ENCODE assay signal across 21 cellular contexts in the genomic region with DNA sequence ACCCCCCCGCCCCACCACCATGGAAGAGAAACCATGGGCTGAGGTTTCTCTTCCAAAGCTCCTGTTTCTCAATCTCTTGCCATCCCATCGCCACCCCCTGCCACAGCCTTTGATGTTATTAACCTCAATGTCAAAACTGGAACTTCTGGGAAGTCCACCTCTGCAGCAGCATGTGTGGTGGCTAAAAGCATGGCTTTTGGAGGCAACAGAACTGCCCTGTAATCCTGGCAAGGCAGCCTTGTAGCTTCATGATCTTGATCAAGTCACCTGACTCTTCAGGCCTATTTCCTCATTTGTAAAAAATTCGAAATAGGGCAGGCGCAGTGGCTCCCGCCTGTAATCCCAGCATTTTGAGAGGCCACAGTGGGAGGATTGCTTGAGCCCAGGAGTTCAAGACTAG.
"Had no signal": no experiment of that assay in that cellular context is flagged by ENCODE, and none has a peak within 500 bp of the region (broad histone marks: within the 10 kb centered on the region; RNA-seq: fewer than 3 reads in every experiment).

No MANE protein-coding gene starts in this region.

- H3K27ac Mint-ChIP-seq: T-helper 2 cell treated with Interferon-gamma antibody and Interleukin-4, amounts not matched to agents 5 μg/mL and 100 μg/mL, for 36 hours had no signal

- H3K27me3 ChIP-seq: brain microvascular endothelial cell, heart left ventricle had no signal

- H3K9me3 ChIP-seq: gastroesophageal sphincter, heart left ventricle, tibial artery had no signal

- H3K27ac ChIP-seq: brain microvascular endothelial cell, gastroesophageal sphincter, heart left ventricle, tibial artery had no signal

- H3K4me3 Mint-ChIP-seq: T-helper 2 cell treated with Interferon-gamma antibody and Interleukin-4, amounts not matched to agents 5 μg/mL and 100 μg/mL, for 36 hours had no signal

- H3K4me3 ChIP-seq: gastroesophageal sphincter, heart left ventricle, tibial artery had no signal

- DNase-seq: activated CD4-positive, alpha-beta T cell treated with anti-CD3 and anti-CD28 coated beads, Interleukin-2, amount 50 U/mL, for 1 hour; activated CD4-positive, CD25-positive, alpha-beta regulatory T cell treated with anti-CD3 and anti-CD28 coated beads, Interleukin-2, amount 50 U/mL, for 72 hours; activated CD8-positive, alpha-beta memory T cell treated with anti-CD3 and anti-CD28 coated beads for 24 hours; activated CD8-positive, alpha-beta memory T cell treated with anti-CD3 and anti-CD28 coated beads, Interleukin-2, amount 50 U/mL, for 48 hours; activated effector memory CD4-positive, alpha-beta T cell treated with anti-CD3 and anti-CD28 coated beads, Interleukin-2, amount 50 U/mL, for 16 hours; activated naive CD4-positive, alpha-beta T cell treated with anti-CD3 and anti-CD28 coated beads, Interleukin-2, amount 50 U/mL, for 16 hours; activated T-cell treated with anti-CD3 and anti-CD28 coated beads, Interleukin-2, amount 50 U/mL, for 48 hours; aorta; brain microvascular endothelial cell; central memory CD4-positive, alpha-beta T cell; heart left ventricle; kidney; retina; stimulated activated CD4-positive, alpha-beta T cell treated with anti-CD3 and anti-CD28 coated beads, Interleukin-1b, Interleukin-23, amount 100 ng/mL, for 48 hours; stimulated activated CD8-positive, alpha-beta memory T cell treated with anti-CD3 and anti-CD28 coated beads, Interleukin-4, amount 100 ng/mL, for 48 hours; stimulated activated naive CD8-positive, alpha-beta T cell treated with anti-CD3 and anti-CD28 coated beads, Interleukin-15, Interleukin-2, amounts not matched to agents 100 U/mL and 50 U/mL, for 24 hours; substantia nigra; tibial artery had no signal

- H3K9me3 Mint-ChIP-seq: T-helper 2 cell treated with Interferon-gamma antibody and Interleukin-4, amounts not matched to agents 5 μg/mL and 100 μg/mL, for 36 hours had no signal

- ATAC-seq: gastroesophageal sphincter; heart left ventricle; left lobe of liver; stimulated activated naive CD8-positive, alpha-beta T cell treated with anti-CD3 and anti-CD28 coated beads, Interleukin-15, Interleukin-2, amounts not matched to agents 100 U/mL and 50 U/mL, for 24 hours had no signal

- H3K36me3 ChIP-seq: brain microvascular endothelial cell had no signal
